Comparison of ENCODE assay signal across 8 cellular contexts in the genomic region with DNA sequence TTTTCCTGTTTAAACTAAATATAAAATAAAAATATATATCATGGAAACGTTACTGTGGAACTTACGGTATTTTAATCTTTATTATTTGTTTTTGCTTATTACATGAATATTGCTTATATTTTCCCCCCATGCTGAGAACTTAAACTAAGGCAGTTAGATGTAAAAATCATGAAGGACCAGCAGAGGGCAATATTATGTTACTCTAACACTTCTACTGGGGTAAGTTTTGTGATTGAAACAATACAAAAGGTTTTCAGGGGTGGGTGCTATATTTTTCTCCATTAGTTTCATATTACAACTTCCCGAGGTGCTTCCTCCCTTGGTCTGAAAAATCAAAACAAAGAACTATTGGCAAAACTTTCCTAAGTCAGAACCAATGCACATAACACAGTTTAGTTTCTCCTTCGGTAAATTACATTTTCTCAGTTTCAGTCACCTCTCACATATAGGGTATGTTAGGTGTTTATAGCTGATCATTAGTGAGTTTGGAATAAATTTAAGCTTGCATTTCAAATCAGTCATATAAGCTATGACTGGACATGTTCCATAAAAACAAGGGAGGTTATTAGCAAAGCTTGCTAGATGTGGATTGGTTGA. TPM values are rescaled to one million over a fixed set of nuclear protein-coding genes. Genes with fewer than 3 reads are reported as not detected.
DNase-seq lines count a peak whose midpoint lies in the region; ATAC-seq, FAIRE-seq and TF ChIP-seq lines count a peak whose summit lies in the region.

No MANE protein-coding gene starts in this region.

- no peaks in the 10 kb centered on the region for H3F3A ChIP-seq in MM.1S (ENCODE audit: insufficient read depth, low read length)

- H3K4me1 ChIP-seq in MM.1S (ENCODE audit: low read length) (no peaks in the 10 kb centered on the region), small intestine (ENCODE audit: control insufficient read depth in 2 of 2, insufficient read depth in 1 of 2, low read depth in 1 of 2, low read length in 1 of 2) (no peaks in the 10 kb centered on the region)

- FAIRE-seq in small intestine (lab: Jason Lieb, UNC), result no peak

- no peaks in the 10 kb centered on the region for H4K20me1 ChIP-seq in MM.1S (ENCODE audit: insufficient read depth, low read length)

- peak; percentile 50 for ATAC-seq in GM18861 (IDR thresholded peaks at IDR 0.05; ENCODE audit: unreplicated experiment)
- ATAC-seq in HG03521 (IDR thresholded peaks at IDR 0.05; ENCODE audit: unreplicated experiment), result no peak
- no peak for ATAC-seq in HG03039 (IDR thresholded peaks at IDR 0.05; ENCODE audit: unreplicated experiment)

- H3K36me3 ChIP-seq in MM.1S (replicated peaks; ENCODE audit: insufficient read depth, low read length) (no peaks in the 10 kb centered on the region), SK-N-MC (ENCODE audit: insufficient read depth, low read length) (no peaks in the 10 kb centered on the region), small intestine (ENCODE audit: control insufficient read depth in 2 of 2, insufficient read depth in 2 of 2, low read length in 2 of 2) (no peaks in the 10 kb centered on the region)

- H3K4me3 ChIP-seq in MM.1S (ENCODE audit: low read length) (no peak overlapping the region), SK-N-MC (no peak overlapping the region), fibroblast of villous mesenchyme (ENCODE audit: low read depth, low read length) (no peak overlapping the region), small intestine (ENCODE audit: low read depth in 1 of 2, low read length in 2 of 2) (no peak overlapping the region)

- TF ChIP-seq CTCF in MM.1S (IDR thresholded peaks at IDR 0.05; ENCODE audit: low read length), result peak; percentile 56
- TF ChIP-seq CTCF in fibroblast of villous mesenchyme (IDR thresholded peaks at IDR 0.05; ENCODE audit: insufficient read depth, low read depth, low read length), result peak; percentile 57

- H3K9ac ChIP-seq in MM.1S (ENCODE audit: low read length), result no peak overlapping the region
- no peak overlapping the region for H3K9ac ChIP-seq in SK-N-MC (ENCODE audit: insufficient read length)

- H3K9me3 ChIP-seq in MM.1S (replicated peaks; ENCODE audit: insufficient read depth, low read length) (no peaks in the 10 kb centered on the region), SK-N-MC (ENCODE audit: low read depth, low read length) (no peaks in the 10 kb centered on the region), small intestine (ENCODE audit: control insufficient read depth, low read depth) (no peaks in the 10 kb centered on the region)

- H3K9me2 ChIP-seq in MM.1S (replicated peaks; ENCODE audit: insufficient read depth, low read length), result no peaks in the 10 kb centered on the region

- H2AFZ ChIP-seq in MM.1S (ENCODE audit: low read length), result no peak overlapping the region

- no peak overlapping the region for H3K4me2 ChIP-seq in MM.1S (ENCODE audit: low read depth, low read length)

- H3K27me3 ChIP-seq in MM.1S (replicated peaks; ENCODE audit: insufficient read depth, low read length) (no peaks in the 10 kb centered on the region), small intestine (ENCODE audit: control insufficient read depth in 2 of 2, insufficient read depth in 2 of 2, low read length in 2 of 2) (no peaks in the 10 kb centered on the region)

- H3K27ac ChIP-seq in MM.1S (ENCODE audit: low read length), result no peak overlapping the region
- no peak overlapping the region for H3K27ac ChIP-seq in SK-N-MC
- H3K27ac ChIP-seq in small intestine (ENCODE audit: low read depth in 1 of 2, low read length in 1 of 2), result no peak overlapping the region

- H3K79me2 ChIP-seq in MM.1S (ENCODE audit: low read length), result no peaks in the 10 kb centered on the region

- peak; percentile 35 to 60 for DNase-seq in AML-193 (lab: John Stamatoyannopoulos, UW)
- DNase-seq in MM.1S, result peak; percentile 50
- peak; percentile 32 for DNase-seq in SK-N-MC (ENCODE audit: low read depth, low spot score)
- DNase-seq in fibroblast of villous mesenchyme (ENCODE audit: low read depth), result peak; percentile 62
- DNase-seq in small intestine, result peak; percentile 48

- WGBS in small intestine, 3 donors, result 42 to 52% (median 49%) methylated on average over 4 of the region's 4 CpGs

RNA-seq across cellular contexts. Expression of a gene that starts 54.8 kb away (rescaled TPM):
- total RNA-seq in fibroblast of villous mesenchyme, result 16.4 and 22.0 TPM in 2 replicates
- 1 to 10 TPM; 2.7 to 4.7 (median 3.4) TPM for polyA plus RNA-seq in small intestine
